23 cellular contexts compared by ENCODE assay signal in genomic region chr1:36472656-36473055, GRCh38. TPM values are rescaled to one million over a fixed set of nuclear protein-coding genes. Genes with fewer than 3 reads are reported as not detected.
DNase-seq lines count a peak whose midpoint lies in the region; ATAC-seq and TF ChIP-seq lines count a peak whose summit lies in the region.
"Had no signal": no experiment of that assay in that cellular context is flagged by ENCODE, and none has a peak within 500 bp of the region (broad histone marks: within the 10 kb centered on the region; RNA-seq: fewer than 3 reads in every experiment).

No MANE protein-coding gene starts in this region.

- DNase-seq in T-helper 1 cell (no peak), M059J (ENCODE audit: low read depth) (peak; percentile 23), foreskin melanocyte (peak; percentile 49), osteoblast (ENCODE audit: insufficient read length, low spot score, missing footprints) (peak; percentile 56)
- no peak for DNase-seq in T-helper 2 cell treated with Interferon-gamma antibody and Interleukin-4, amounts not matched to agents 5 μg/mL and 100 μg/mL, for 36 hours (ENCODE audit: low spot score)
- DNase-seq: 8988T; Calu3; CD8-positive, alpha-beta T cell; GDM1; GOT3; HCEC 1CT; Kasumi-1; MG63; NCI-H187 treated with DMSO at 0.1 percent for 48 hours; NCI-H2107; NCI-H748 treated with DMSO at 0.1 percent for 48 hours; Peyer's patch had no signal

- H3K36me3 Mint-ChIP-seq in T-helper 1 cell treated with Interleukin-12 subunit alpha and Interleukin-12 subunit beta and Interleukin-4 antibody, amounts not matched to agents 30 μg/mL and 1 μg/mL, for 36 hours (ENCODE audit: low read depth) = no peaks in the 10 kb centered on the region
- no peaks in the 10 kb centered on the region for H3K36me3 Mint-ChIP-seq in T-helper 2 cell treated with Interferon-gamma antibody and Interleukin-4, amounts not matched to agents 5 μg/mL and 100 μg/mL, for 36 hours (ENCODE audit: low read depth)
- H3K36me3 Mint-ChIP-seq: CD8-positive, alpha-beta T cell had no signal

- no peak overlapping the region for H3K27ac ChIP-seq in osteoblast (ENCODE audit: low read depth, low read length)
- H3K27ac ChIP-seq: BLaER1 treated with 17β-estradiol and CSF1 and Interleukin-3, amounts not matched to agents 10 nM and 100 nM; Peyer's patch; SJSA1 had no signal

- H4K20me1 ChIP-seq in osteoblast (ENCODE audit: insufficient read depth, low read length) = no peaks in the 10 kb centered on the region
- H4K20me1 ChIP-seq: BLaER1 treated with 17β-estradiol and CSF1 and Interleukin-3, amounts not matched to agents 10 nM and 100 nM had no signal

- no peak overlapping the region for H3K4me3 Mint-ChIP-seq in T-helper 1 cell treated with Interleukin-12 subunit alpha and Interleukin-12 subunit beta and Interleukin-4 antibody, amounts not matched to agents 30 μg/mL and 1 μg/mL, for 36 hours
- no peak overlapping the region for H3K4me3 Mint-ChIP-seq in T-helper 2 cell treated with Interferon-gamma antibody and Interleukin-4, amounts not matched to agents 5 μg/mL and 100 μg/mL, for 36 hours
- H3K4me3 Mint-ChIP-seq: CD8-positive, alpha-beta T cell had no signal

- H3K4me2 ChIP-seq in osteoblast (ENCODE audit: insufficient read depth, low read length) = no peak overlapping the region
- H3K4me2 ChIP-seq: BLaER1 treated with 17β-estradiol and CSF1 and Interleukin-3, amounts not matched to agents 10 nM and 100 nM had no signal

- no peaks in the 10 kb centered on the region for H3K36me3 ChIP-seq in osteoblast (ENCODE audit: insufficient read depth, low read length)
- H3K36me3 ChIP-seq: MG63, Peyer's patch, SJSA1 had no signal

- no peaks in the 10 kb centered on the region for H3K4me1 ChIP-seq in osteoblast (ENCODE audit: insufficient read depth, low read length)
- H3K4me1 ChIP-seq: Peyer's patch, SJSA1 had no signal

- no peak overlapping the region for H3K4me3 ChIP-seq in osteoblast (ENCODE audit: insufficient read depth, low read length)
- H3K4me3 ChIP-seq: BLaER1 treated with 17β-estradiol and CSF1 and Interleukin-3, amounts not matched to agents 10 nM and 100 nM; MG63; Peyer's patch; SJSA1 had no signal

- no peak overlapping the region for H2AFZ ChIP-seq in osteoblast (ENCODE audit: low read length)

- TF ChIP-seq CTCF in osteoblast (IDR thresholded peaks at IDR 0.05; ENCODE audit: extremely low read depth, low read depth, low read length) = no peak

- H3K9me3 ChIP-seq in osteoblast (ENCODE audit: low read depth, low read length) = no peaks in the 10 kb centered on the region
- H3K9me3 ChIP-seq: BLaER1 treated with 17β-estradiol and CSF1 and Interleukin-3, amounts not matched to agents 10 nM and 100 nM; MG63; Peyer's patch; SJSA1 had no signal

- H3K79me2 ChIP-seq in osteoblast (ENCODE audit: insufficient read depth, low read length) = no peaks in the 10 kb centered on the region

- H3K4me1 Mint-ChIP-seq in T-helper 1 cell treated with Interleukin-12 subunit alpha and Interleukin-12 subunit beta and Interleukin-4 antibody, amounts not matched to agents 30 μg/mL and 1 μg/mL, for 36 hours (ENCODE audit: low read depth) = peaks cover 15% of the 10 kb centered on the region
- H3K4me1 Mint-ChIP-seq in T-helper 2 cell treated with Interferon-gamma antibody and Interleukin-4, amounts not matched to agents 5 μg/mL and 100 μg/mL, for 36 hours (ENCODE audit: low read depth) = peaks cover 15% of the 10 kb centered on the region

- no peaks in the 10 kb centered on the region for H3K9me3 Mint-ChIP-seq in T-helper 1 cell treated with Interleukin-12 subunit alpha and Interleukin-12 subunit beta and Interleukin-4 antibody, amounts not matched to agents 30 μg/mL and 1 μg/mL, for 36 hours
- no peaks in the 10 kb centered on the region for H3K9me3 Mint-ChIP-seq in T-helper 2 cell treated with Interferon-gamma antibody and Interleukin-4, amounts not matched to agents 5 μg/mL and 100 μg/mL, for 36 hours
- H3K9me3 Mint-ChIP-seq: CD8-positive, alpha-beta T cell had no signal

- no peaks in the 10 kb centered on the region for H3K27me3 ChIP-seq in osteoblast (ENCODE audit: insufficient read depth, low read length)
- H3K27me3 ChIP-seq: BLaER1 treated with 17β-estradiol and CSF1 and Interleukin-3, amounts not matched to agents 10 nM and 100 nM; MG63; Peyer's patch; SJSA1 had no signal

- no peaks in the 10 kb centered on the region for H3K27me3 Mint-ChIP-seq in T-helper 1 cell treated with Interleukin-12 subunit alpha and Interleukin-12 subunit beta and Interleukin-4 antibody, amounts not matched to agents 30 μg/mL and 1 μg/mL, for 36 hours (ENCODE audit: low read depth)
- no peaks in the 10 kb centered on the region for H3K27me3 Mint-ChIP-seq in T-helper 2 cell treated with Interferon-gamma antibody and Interleukin-4, amounts not matched to agents 5 μg/mL and 100 μg/mL, for 36 hours (ENCODE audit: low read depth)

- peak overlapping the region; percentile 26 for H3K27ac Mint-ChIP-seq in T-helper 1 cell treated with Interleukin-12 subunit alpha and Interleukin-12 subunit beta and Interleukin-4 antibody, amounts not matched to agents 30 μg/mL and 1 μg/mL, for 36 hours
- no peak overlapping the region for H3K27ac Mint-ChIP-seq in T-helper 2 cell treated with Interferon-gamma antibody and Interleukin-4, amounts not matched to agents 5 μg/mL and 100 μg/mL, for 36 hours
- H3K27ac Mint-ChIP-seq: CD8-positive, alpha-beta T cell had no signal

- no peak for ATAC-seq in HG03520 (IDR thresholded peaks at IDR 0.05; ENCODE audit: unreplicated experiment)
- ATAC-seq in GM18858 (IDR thresholded peaks at IDR 0.05; ENCODE audit: unreplicated experiment) = no peak
- ATAC-seq: CD8-positive, alpha-beta T cell had no signal

RNA-seq across cellular contexts. Expression of gene MRPS15, which starts 8.5 kb away (rescaled TPM):
- 96.0 and 132 TPM in 2 replicates for total RNA-seq in M059J (2014; rRNA removed; shearing (Covaris generic))
- 77.1 and 77.2 TPM in 2 replicates for total RNA-seq in osteoblast

RNA-seq across cellular contexts. Expression of gene CSF3R, which starts 10.1 kb away (rescaled TPM):
- not detected in 2 replicates for total RNA-seq in M059J (2014; rRNA removed; shearing (Covaris generic))
- not detected in 2 replicates for total RNA-seq in osteoblast
- total RNA-seq: Calu3, OCI-LY7, SJSA1 had no signal

RNA-seq across cellular contexts. Expression of gene OSCP1, which starts 22.4 kb away (rescaled TPM):
- 4.2 and 9.0 TPM in 2 replicates for total RNA-seq in M059J (2014; rRNA removed; shearing (Covaris generic))
- total RNA-seq in osteoblast = 14.5 and 15.6 TPM in 2 replicates

Comparison
In these comparisons a context has a peak if more than half of its experiments do, and no peak if none do; other contexts are left out.
1. DNase-seq: peak in M059J (single experiment), foreskin melanocyte (single experiment) and osteoblast (single experiment); none in T-helper 1 cell (0 of 5) and T-helper 2 cell treated with Interferon-gamma antibody and Interleukin-4, amounts not matched to agents 5 μg/mL and 100 μg/mL, for 36 hours (single experiment).